Comparison of ENCODE assay signal across 1 cellular context in genomic region chr12:4027412-4027811, GRCh38.
TF ChIP-seq lines count a peak whose summit lies in the region.

No MANE protein-coding gene starts in this region.

TF ChIP-seq in HepG2, 621 proteins besides CTCF, POLR2A, EP300 and RAD21 (continued from another document):
- no peak for TF ChIP-seq NAIF1 (CRISPR knock-in tag; IDR thresholded peaks at IDR 0.05; ENCODE audit: borderline replicate concordance)
- no peak for TF ChIP-seq SSRP1 (CRISPR knock-in tag; IDR thresholded peaks at IDR 0.05)
- TF ChIP-seq KDM5B (CRISPR knock-in tag; IDR thresholded peaks at IDR 0.05; ENCODE audit: borderline replicate concordance): no peak
- 0 out of 2 replicates have a peak, but pooled peaks have one; percentile 22 for TF ChIP-seq GATAD2A (CRISPR knock-in tag; IDR thresholded peaks at IDR 0.05)
- TF ChIP-seq JARID2 (CRISPR knock-in tag; IDR thresholded peaks at IDR 0.05; ENCODE audit: insufficient replicate concordance): no peak
- TF ChIP-seq ZNF12 (CRISPR knock-in tag; IDR thresholded peaks at IDR 0.05): no peak
- no peak for TF ChIP-seq XRCC5 (optimal IDR thresholded peaks at IDR 0.05; ENCODE audit: low read length)
- TF ChIP-seq, protein P1, sequence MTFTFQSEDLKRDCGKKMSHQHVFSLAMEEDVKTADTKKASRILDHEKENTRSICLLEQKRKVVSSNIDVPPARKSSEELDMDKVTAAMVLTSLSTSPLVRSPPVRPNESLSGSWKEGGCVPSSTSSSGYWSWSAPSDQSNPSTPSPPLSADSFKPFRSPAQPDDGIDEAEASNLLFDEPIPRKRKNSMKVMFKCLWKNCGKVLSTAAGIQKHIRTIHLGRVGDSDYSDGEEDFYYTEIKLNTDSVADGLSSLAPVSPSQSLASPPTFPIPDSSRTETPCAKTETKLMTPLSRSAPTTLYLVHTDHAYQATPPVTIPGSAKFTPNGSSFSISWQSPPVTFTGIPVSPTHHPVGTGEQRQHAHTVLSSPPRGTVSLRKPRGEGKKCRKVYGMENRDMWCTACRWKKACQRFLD (CRISPR knock-in tag; IDR thresholded peaks at IDR 0.05; ENCODE audit: borderline replicate concordance): no peak
- TF ChIP-seq ASH2L (IDR thresholded peaks at IDR 0.05; ENCODE audit: insufficient read length, low read depth, low read length): no peak
- TF ChIP-seq BRD4 (CRISPR knock-in tag; IDR thresholded peaks at IDR 0.05): no peak
- peak; percentile 38 for TF ChIP-seq IKZF4 (CRISPR knock-in tag; IDR thresholded peaks at IDR 0.05; ENCODE audit: borderline replicate concordance, low read depth, not compliant biosample characterization)
- TF ChIP-seq SOX6 (IDR thresholded peaks at IDR 0.05): no peak
- peak; percentile 37; the same call in 1 of the 2 replicates for TF ChIP-seq SOX6 (CRISPR knock-in tag; IDR thresholded peaks at IDR 0.05)
- peak; percentile 37; the same call in 1 of the 2 replicates for TF ChIP-seq FOXK1 (CRISPR knock-in tag; IDR thresholded peaks at IDR 0.05; ENCODE audit: borderline replicate concordance, low read depth)
- TF ChIP-seq ZNF598 (CRISPR knock-in tag; IDR thresholded peaks at IDR 0.05; ENCODE audit: borderline replicate concordance): 0 out of 2 replicates have a peak, but pooled peaks have one; percentile 31
- no peak for TF ChIP-seq CCAR2 (optimal IDR thresholded peaks at IDR 0.05; ENCODE audit: low read depth, low read length)
- TF ChIP-seq PHB2 (IDR thresholded peaks at IDR 0.05; ENCODE audit: partially characterized antibody): no peak
- peak; percentile 100 for TF ChIP-seq IRF2 (CRISPR knock-in tag; IDR thresholded peaks at IDR 0.05)
